ENCODE assay signal across 14 cellular contexts in genomic region chr10:1230592-1231275, GRCh38.
A peak's percentile ranks its signal among the peaks of the same experiment; 100 is the strongest.
DNase-seq lines count a peak whose midpoint lies in the region; ATAC-seq and TF ChIP-seq lines count a peak whose summit lies in the region.
"Had no signal": no experiment of that assay in that cellular context is flagged by ENCODE, and none has a peak within 500 bp of the region (broad histone marks: within the 10 kb centered on the region; RNA-seq: fewer than 3 reads in every experiment).

No MANE protein-coding gene starts in this region.

- H3K9me3 Mint-ChIP-seq in chondrocyte (ENCODE audit: low read depth) (peaks cover 3% of the 10 kb centered on the region), osteocyte (ENCODE audit: unreplicated experiment) (peaks cover 4% of the 10 kb centered on the region)
- no peaks in the 10 kb centered on the region for H3K9me3 Mint-ChIP-seq in stimulated activated naive B cell treated with anti-CD40 and anti-IgM and Interleukin-4, amounts not matched to agents 10 μg/mL and 1 μg/mL and 100 μg/mL, for 72 hours
- H3K9me3 Mint-ChIP-seq in activated naive CD8-positive, alpha-beta T cell treated with anti-CD3 and anti-CD28 coated beads for 36 hours: no peaks in the 10 kb centered on the region
- H3K9me3 Mint-ChIP-seq: IgD-negative memory B cell had no signal

- no peak overlapping the region for H3K4me3 Mint-ChIP-seq in chondrocyte (ENCODE audit: unreplicated experiment)
- no peak overlapping the region for H3K4me3 Mint-ChIP-seq in osteocyte (ENCODE audit: unreplicated experiment)
- no peak overlapping the region for H3K4me3 Mint-ChIP-seq in stimulated activated naive B cell treated with anti-CD40 and anti-IgM and Interleukin-4, amounts not matched to agents 10 μg/mL and 1 μg/mL and 100 μg/mL, for 72 hours
- H3K4me3 Mint-ChIP-seq in activated naive CD8-positive, alpha-beta T cell treated with anti-CD3 and anti-CD28 coated beads for 36 hours: no peak overlapping the region
- H3K4me3 Mint-ChIP-seq: CD4-positive, CD25-positive, alpha-beta regulatory T cell; IgD-negative memory B cell had no signal

- H3K36me3 ChIP-seq in H7 (replicated peaks; ENCODE audit: control insufficient read depth, insufficient read depth, low read length) (no peaks in the 10 kb centered on the region), lung (ENCODE audit: control insufficient read depth in 2 of 2, insufficient read depth in 2 of 2, low read length in 2 of 2) (no peaks in the 10 kb centered on the region)
- H3K36me3 ChIP-seq: BLaER1 treated with 17β-estradiol and CSF1 and Interleukin-3, amounts not matched to agents 10 nM and 100 nM had no signal

- H3K36me3 Mint-ChIP-seq in chondrocyte (ENCODE audit: low read depth): peaks cover 2% of the 10 kb centered on the region
- H3K36me3 Mint-ChIP-seq in osteocyte (ENCODE audit: unreplicated experiment): peaks cover 27% of the 10 kb centered on the region
- no peaks in the 10 kb centered on the region for H3K36me3 Mint-ChIP-seq in stimulated activated naive B cell treated with anti-CD40 and anti-IgM and Interleukin-4, amounts not matched to agents 10 μg/mL and 1 μg/mL and 100 μg/mL, for 72 hours
- H3K36me3 Mint-ChIP-seq in activated naive CD8-positive, alpha-beta T cell treated with anti-CD3 and anti-CD28 coated beads for 36 hours: no peaks in the 10 kb centered on the region
- H3K36me3 Mint-ChIP-seq: CD4-positive, CD25-positive, alpha-beta regulatory T cell had no signal

- WGBS in lung, 2 donors: 76 to 86% methylated on average over 9 of the region's 9 CpGs

- no peaks in the 10 kb centered on the region for H3K4me1 ChIP-seq in lung (ENCODE audit: control insufficient read depth in 2 of 2, insufficient read depth in 2 of 2, low read length in 2 of 2)
- H3K4me1 ChIP-seq: A549 had no signal

- TF ChIP-seq CTCF in chondrocyte (IDR thresholded peaks at IDR 0.05): no peak
- TF ChIP-seq CTCF in lung (IDR thresholded peaks at IDR 0.05; ENCODE audit: control extremely low read depth, extremely low read depth): no peak
- TF ChIP-seq CTCF in osteocyte (IDR thresholded peaks at IDR 0.05): no peak

- H3K27ac ChIP-seq in lung (ENCODE audit: low read depth in 1 of 2, low read length in 1 of 2): no peak overlapping the region
- H3K27ac ChIP-seq: A549; BLaER1 treated with 17β-estradiol and CSF1 and Interleukin-3, amounts not matched to agents 10 nM and 100 nM; GM23248 had no signal

- no peaks in the 10 kb centered on the region for H3K9me3 ChIP-seq in lung (ENCODE audit: control insufficient read depth in 2 of 2, insufficient read depth in 1 of 2, low read length in 1 of 2)
- H3K9me3 ChIP-seq: A549 had no signal

- H3K27me3 Mint-ChIP-seq in chondrocyte (ENCODE audit: low read depth) (no peaks in the 10 kb centered on the region), osteocyte (ENCODE audit: unreplicated experiment) (peaks cover 4% of the 10 kb centered on the region)
- peaks cover 0 to 11% of the 10 kb centered on the region in 2 donors for H3K27me3 Mint-ChIP-seq in stimulated activated naive B cell treated with anti-CD40 and anti-IgM and Interleukin-4, amounts not matched to agents 10 μg/mL and 1 μg/mL and 100 μg/mL, for 72 hours
- no peaks in the 10 kb centered on the region for H3K27me3 Mint-ChIP-seq in activated naive CD8-positive, alpha-beta T cell treated with anti-CD3 and anti-CD28 coated beads for 36 hours
- H3K27me3 Mint-ChIP-seq: CD4-positive, CD25-positive, alpha-beta regulatory T cell had no signal

- H3K4me3 ChIP-seq in H7 (ENCODE audit: insufficient read depth, low read depth, low read length) (no peak overlapping the region), lung (no peak overlapping the region)
- H3K4me3 ChIP-seq: A549; BLaER1 treated with 17β-estradiol and CSF1 and Interleukin-3, amounts not matched to agents 10 nM and 100 nM; GM23248 had no signal

- DNase-seq in H7: peak; percentile 25
- DNase-seq in chondrocyte (ENCODE audit: low spot score): peak; percentile 25
- DNase-seq in lung (ENCODE audit: low spot score): peak; percentile 4
- DNase-seq in osteocyte (ENCODE audit: extremely low spot score, unreplicated experiment): no peak
- DNase-seq in AML-193 (lab: John Stamatoyannopoulos, UW): no peak
- no peak for DNase-seq in dedifferentiated amniotic fluid mesenchymal stem cell (ENCODE audit: extremely low spot score)
- no peak for DNase-seq in stimulated activated naive B cell treated with anti-CD40 and anti-IgM and Interleukin-4, amounts not matched to agents 10 μg/mL and 1 μg/mL and 100 μg/mL, for 72 hours
- no peak for DNase-seq in activated naive CD8-positive, alpha-beta T cell treated with anti-CD3 and anti-CD28 coated beads for 36 hours
- DNase-seq: CD4-positive, CD25-positive, alpha-beta regulatory T cell; DMS53; GM23248 had no signal

- H3K27me3 ChIP-seq in H7 (ENCODE audit: control insufficient read depth, insufficient read depth, low read length) (peaks cover 2% of the 10 kb centered on the region; the same call in 1 of the 2 replicates), lung (ENCODE audit: control insufficient read depth, insufficient read depth) (no peaks in the 10 kb centered on the region)

- H3K4me1 Mint-ChIP-seq in chondrocyte (ENCODE audit: low read depth): peaks cover 24% of the 10 kb centered on the region
- H3K4me1 Mint-ChIP-seq in osteocyte (ENCODE audit: unreplicated experiment): peaks cover 38% of the 10 kb centered on the region
- H3K4me1 Mint-ChIP-seq in stimulated activated naive B cell treated with anti-CD40 and anti-IgM and Interleukin-4, amounts not matched to agents 10 μg/mL and 1 μg/mL and 100 μg/mL, for 72 hours: no peaks in the 10 kb centered on the region
- no peaks in the 10 kb centered on the region for H3K4me1 Mint-ChIP-seq in activated naive CD8-positive, alpha-beta T cell treated with anti-CD3 and anti-CD28 coated beads for 36 hours
- H3K4me1 Mint-ChIP-seq: CD4-positive, CD25-positive, alpha-beta regulatory T cell; IgD-negative memory B cell had no signal

- H3K27ac Mint-ChIP-seq in chondrocyte (ENCODE audit: unreplicated experiment) (no peak overlapping the region), osteocyte (ENCODE audit: unreplicated experiment) (peak overlapping the region; percentile 69)
- H3K27ac Mint-ChIP-seq in stimulated activated naive B cell treated with anti-CD40 and anti-IgM and Interleukin-4, amounts not matched to agents 10 μg/mL and 1 μg/mL and 100 μg/mL, for 72 hours: no peak overlapping the region
- no peak overlapping the region for H3K27ac Mint-ChIP-seq in activated naive CD8-positive, alpha-beta T cell treated with anti-CD3 and anti-CD28 coated beads for 36 hours
- H3K27ac Mint-ChIP-seq: CD4-positive, CD25-positive, alpha-beta regulatory T cell; IgD-negative memory B cell had no signal

- ATAC-seq in lung (ENCODE audit: insufficient read depth, low FRiP score): no peak
- ATAC-seq in stimulated activated naive B cell treated with anti-CD40 and anti-IgM and Interleukin-4, amounts not matched to agents 10 μg/mL and 1 μg/mL and 100 μg/mL, for 72 hours (replicated peaks): no peak
- ATAC-seq: A549 had no signal

Comparison
In these comparisons a context has a peak if more than half of its experiments do, and no peak if none do; other contexts are left out.
1. DNase-seq: peak in H7 (single experiment), chondrocyte (single experiment) and lung (single experiment); none in osteocyte (single experiment), AML-193 (0 of 2), dedifferentiated amniotic fluid mesenchymal stem cell (single experiment), stimulated activated naive B cell treated with anti-CD40 and anti-IgM and Interleukin-4, amounts not matched to agents 10 μg/mL and 1 μg/mL and 100 μg/mL, for 72 hours (single experiment) and activated naive CD8-positive, alpha-beta T cell treated with anti-CD3 and anti-CD28 coated beads for 36 hours (single experiment).